ENCODE assay signal across 8 cellular contexts in genomic region chr12:55930771-55931316, GRCh38. TPM values are rescaled to one million over a fixed set of nuclear protein-coding genes. Genes with fewer than 3 reads are reported as not detected.
DNase-seq lines count a peak whose midpoint lies in the region; ATAC-seq and TF ChIP-seq lines count a peak whose summit lies in the region.

Gene DGKA, plus strand, starts transcription at chr12:55931162. Its CDS starts 5,342 bp downstream, at chr12:55936504.

- 37 to 41% methylated on average over 3 of the region's 3 CpGs for WGBS in lung, 2 donors

- H3K9me3 ChIP-seq in lung (ENCODE audit: control insufficient read depth in 2 of 2, insufficient read depth in 1 of 2, low read length in 1 of 2): no peaks in the 10 kb centered on the region

- H3K27me3 ChIP-seq in BJ (ENCODE audit: control insufficient read depth, insufficient read depth, low read length): no peaks in the 10 kb centered on the region
- H3K27me3 ChIP-seq in lung (ENCODE audit: control insufficient read depth, insufficient read depth): no peaks in the 10 kb centered on the region

- peak within 1 kb of the TSS; percentile 38 to 70 for H3K27ac ChIP-seq in lung (ENCODE audit: low read depth in 1 of 2, low read length in 1 of 2)

- H3K36me3 Mint-ChIP-seq in dendritic cell treated with granulocyte-macrophage colony-stimulating factor and Interleukin-4, amounts not matched to agents 40 ng/mL and 50 ng/mL, for 4 days (ENCODE audit: low read depth): peaks cover 28% of the 10 kb centered on the region

- no peaks in the 10 kb centered on the region for H3K36me3 ChIP-seq in BJ (ENCODE audit: control insufficient read depth, insufficient read depth, low read length)
- H3K36me3 ChIP-seq in lung (ENCODE audit: control insufficient read depth in 2 of 2, insufficient read depth in 2 of 2, low read length in 2 of 2): no peaks in the 10 kb centered on the region

- H3K4me3 Mint-ChIP-seq in dendritic cell treated with granulocyte-macrophage colony-stimulating factor and Interleukin-4, amounts not matched to agents 40 ng/mL and 50 ng/mL, for 4 days: peak within 1 kb of the TSS; percentile 92

- H3K4me1 Mint-ChIP-seq in dendritic cell treated with granulocyte-macrophage colony-stimulating factor and Interleukin-4, amounts not matched to agents 40 ng/mL and 50 ng/mL, for 4 days (ENCODE audit: low read depth): peaks cover 70% of the 10 kb centered on the region

- peaks cover 0 to 7% of the 10 kb centered on the region in 2 donors for H3K4me1 ChIP-seq in lung (ENCODE audit: control insufficient read depth in 2 of 2, insufficient read depth in 2 of 2, low read length in 2 of 2)

- TF ChIP-seq CTCF in BJ (IDR thresholded peaks at IDR 0.05; ENCODE audit: insufficient read depth, low read depth, low read length): peak; percentile 72
- no peak for TF ChIP-seq CTCF in GM20000 (IDR thresholded peaks at IDR 0.05; ENCODE audit: extremely low read depth, missing control alignments)
- TF ChIP-seq CTCF in lung (IDR thresholded peaks at IDR 0.05; ENCODE audit: control extremely low read depth, extremely low read depth): peak; percentile 38

- POLR2A ChIA-PET in BJ (lab: Charles Lee): interaction anchor here (0.6 kb wide), 1 partner anchor 57 kb away, joined by 3 read pairs; no protein-coding TSS in a partner anchor

- intact Hi-C loops in dendritic cell treated with granulocyte-macrophage colony-stimulating factor and Interleukin-4, amounts not matched to agents 40 ng/mL and 50 ng/mL, for 4 days (cut with micrococcal nuclease): no loop called here

- DNase-seq in BJ (ENCODE audit: low read depth): no peak
- DNase-seq in GM20000 (ENCODE audit: low spot score): peak; percentile 83
- DNase-seq in NCI-H510A (lab: John Stamatoyannopoulos, UW): peak; percentile 14
- DNase-seq in activated CD4-positive, alpha-beta T cell treated with anti-CD3 and anti-CD28 coated beads for 48 hours: peak; percentile 91
- DNase-seq in lung (ENCODE audit: low spot score): peak; percentile 50
- peak; percentile 57 to 86 (median 63) for DNase-seq in stimulated activated CD4-positive, alpha-beta T cell treated with anti-CD3 and anti-CD28 coated beads, TNF-alpha, amount 100 ng/mL, for 24 hours (ENCODE audit: low read depth in 3 of 3)

- no peaks in the 10 kb centered on the region for H3K9me3 Mint-ChIP-seq in dendritic cell treated with granulocyte-macrophage colony-stimulating factor and Interleukin-4, amounts not matched to agents 40 ng/mL and 50 ng/mL, for 4 days

- H3K4me3 ChIP-seq in BJ (ENCODE audit: low read depth, low read length) (peak within 1 kb of the TSS; percentile 79), lung (peak within 1 kb of the TSS; percentile 49)

- CTCF ChIA-PET in BJ (lab: Yijun Ruan, JAX): interaction anchor here (0.6 to 8.5 kb wide), 15 partner anchors 9 to 1125 kb away, joined by 3 to 86 read pairs (median 3); partner anchors contain the start of genes DNAJC14 and GDF11

- ATAC-seq in lung (ENCODE audit: insufficient read depth, low FRiP score) (no peak), HG02981 (IDR thresholded peaks at IDR 0.05; ENCODE audit: unreplicated experiment) (no peak)

- H3K27me3 Mint-ChIP-seq in dendritic cell treated with granulocyte-macrophage colony-stimulating factor and Interleukin-4, amounts not matched to agents 40 ng/mL and 50 ng/mL, for 4 days: no peaks in the 10 kb centered on the region

- H3K27ac Mint-ChIP-seq in dendritic cell treated with granulocyte-macrophage colony-stimulating factor and Interleukin-4, amounts not matched to agents 40 ng/mL and 50 ng/mL, for 4 days: peak within 1 kb of the TSS; percentile 88

RNA-seq across cellular contexts. Expression of gene DGKA, which starts in this region (rescaled TPM):
- polyA plus RNA-seq in BJ (2011; rRNA removed) (53.0 and 56.2 TPM in 2 replicates), lung (10 to 100 TPM; 19.3 to 28.0 TPM)
- 44.6 and 47.5 TPM in 2 replicates for polyA minus RNA-seq in BJ (2011; rRNA and poly(A)+ RNA removed)
- 10 to 100 TPM; 33.7 to 41.1 TPM for total RNA-seq in lung
